Comparison of ENCODE assay signal across 21 cellular contexts in genomic region chr2:238658054-238658407, GRCh38.
"Had no signal": no experiment of that assay in that cellular context is flagged by ENCODE, and none has a peak within 500 bp of the region (broad histone marks: within the 10 kb centered on the region; RNA-seq: fewer than 3 reads in every experiment).

No MANE protein-coding gene starts in this region.

- H3K4me3 Mint-ChIP-seq: central memory CD8-positive, alpha-beta T cell; naive thymus-derived CD8-positive, alpha-beta T cell; neural crest cell; stimulated activated memory B cell treated with anti-CD40 and anti-IgM and Interleukin-4, amounts not matched to agents 10 μg/mL and 1 μg/mL and 100 μg/mL, for 72 hours; stimulated activated naive CD8-positive, alpha-beta T cell treated with anti-CD3 and anti-CD28 coated beads, Interleukin-15, Interleukin-2, amounts not matched to agents 100 ng/mL and 50 ng/mL, for 24 hours had no signal

- H3K36me3 Mint-ChIP-seq: stimulated activated memory B cell treated with anti-CD40 and anti-IgM and Interleukin-4, amounts not matched to agents 10 μg/mL and 1 μg/mL and 100 μg/mL, for 72 hours had no signal

- FAIRE-seq: islet of Langerhans had no signal

- H3K27me3 ChIP-seq: heart left ventricle, right lobe of liver, testis, tibial nerve had no signal

- H3K9ac ChIP-seq: parathyroid adenoma had no signal

- H3K79me2 ChIP-seq: parathyroid adenoma had no signal

- H3K27me3 Mint-ChIP-seq: stimulated activated naive CD8-positive, alpha-beta T cell treated with anti-CD3 and anti-CD28 coated beads, Interleukin-15, Interleukin-2, amounts not matched to agents 100 ng/mL and 50 ng/mL, for 24 hours had no signal

- H3K27ac ChIP-seq: heart left ventricle, parathyroid adenoma, prostate gland, right lobe of liver, spleen, testis had no signal

- H3K36me3 ChIP-seq: heart left ventricle, prostate gland, right lobe of liver, spleen, tibial nerve had no signal

- ATAC-seq: naive thymus-derived CD8-positive, alpha-beta T cell; right lobe of liver; stimulated activated memory B cell treated with anti-CD40 and anti-IgM and Interleukin-4, amounts not matched to agents 10 μg/mL and 1 μg/mL and 100 μg/mL, for 72 hours had no signal

- H3K4me3 ChIP-seq: heart left ventricle, prostate gland, right lobe of liver, spleen, testis, tibial nerve had no signal

- H3K27ac Mint-ChIP-seq: naive thymus-derived CD8-positive, alpha-beta T cell; stimulated activated memory B cell treated with anti-CD40 and anti-IgM and Interleukin-4, amounts not matched to agents 10 μg/mL and 1 μg/mL and 100 μg/mL, for 72 hours; stimulated activated naive CD8-positive, alpha-beta T cell treated with anti-CD3 and anti-CD28 coated beads, Interleukin-15, Interleukin-2, amounts not matched to agents 100 ng/mL and 50 ng/mL, for 24 hours had no signal

- H3K9me3 Mint-ChIP-seq: central memory CD8-positive, alpha-beta T cell had no signal

- H3K4me1 ChIP-seq: parathyroid adenoma, prostate gland, right lobe of liver, spleen, testis had no signal

- DNase-seq: foreskin melanocyte; heart left ventricle; hippocampal formation; kidney glomerular epithelial cell; naive thymus-derived CD8-positive, alpha-beta T cell; occipital lobe; retina; right lobe of liver; spleen; stimulated activated CD4-positive, alpha-beta T cell treated with anti-CD3 and anti-CD28 coated beads, Interleukin-15, amount 100 ng/mL, for 24 hours; stimulated activated CD4-positive, alpha-beta T cell treated with anti-CD3 and anti-CD28 coated beads, Interleukin-1b, Interleukin-23, amount 100 ng/mL, for 48 hours; stimulated activated CD4-positive, alpha-beta T cell treated with anti-CD3 and anti-CD28 coated beads, Interleukin-4, amount 100 ng/mL, for 24 hours; testis had no signal

- H2AFZ ChIP-seq: parathyroid adenoma had no signal

- H3K9me3 ChIP-seq: prostate gland, testis had no signal

- H3K4me1 Mint-ChIP-seq: central memory CD8-positive, alpha-beta T cell; naive thymus-derived CD8-positive, alpha-beta T cell; stimulated activated memory B cell treated with anti-CD40 and anti-IgM and Interleukin-4, amounts not matched to agents 10 μg/mL and 1 μg/mL and 100 μg/mL, for 72 hours had no signal
